27 cellular contexts compared by ENCODE assay signal in genomic region chr19:19533826-19534225, GRCh38. TPM values are rescaled to one million over a fixed set of nuclear protein-coding genes. Genes with fewer than 3 reads are reported as not detected.
DNase-seq lines count a peak whose midpoint lies in the region; ATAC-seq and TF ChIP-seq lines count a peak whose summit lies in the region.
"Had no signal": no experiment of that assay in that cellular context is flagged by ENCODE, and none has a peak within 500 bp of the region (broad histone marks: within the 10 kb centered on the region; RNA-seq: fewer than 3 reads in every experiment).

No MANE protein-coding gene starts in this region.

- POLR2A ChIA-PET in activated CD4-positive, alpha-beta T cell treated with anti-CD3 and anti-CD28 coated beads, Interleukin-2, amount 10 ng/mL, durations not matched to agents 7 days and 5 days (lab: Charles Lee) = no interaction called here
- POLR2A ChIA-PET in HCT116 (lab: Charles Lee) = no interaction called here

- H3K27me3 Mint-ChIP-seq in activated CD4-positive, alpha-beta T cell treated with anti-CD3 and anti-CD28 coated beads, Interleukin-2, amount 10 ng/mL, durations not matched to agents 7 days and 5 days = peaks cover 12% of the 10 kb centered on the region
- H3K27me3 Mint-ChIP-seq in activated T-helper 17 cell treated with anti-CD3 and anti-CD28 coated beads, Interleukin-2, amount 50 U/mL, for 72 hours = peaks cover 3% of the 10 kb centered on the region
- peaks cover 3 to 12% (median 10%) of the 10 kb centered on the region in 3 donors for H3K27me3 Mint-ChIP-seq in immature natural killer cell (ENCODE audit: low read depth in 3 of 3)

- peaks cover 1 to 7% of the 10 kb centered on the region in 2 experiments; a peak in 2 of 4 replicates for H3K4me1 ChIP-seq in HCT116 (ENCODE audit: control insufficient read depth in 1 of 2, insufficient read depth in 2 of 2, low read length in 2 of 2)

- H3K79me2 ChIP-seq in HCT116 (ENCODE audit: insufficient read depth, low read length) = no peaks in the 10 kb centered on the region

- no peaks in the 10 kb centered on the region for H3K27me3 ChIP-seq in HCT116 (ENCODE audit: insufficient read depth, low read length)
- H3K27me3 ChIP-seq: ovary had no signal

- H3K9me3 ChIP-seq in HCT116 (ENCODE audit: control insufficient read depth in 1 of 2, insufficient read depth in 1 of 2, low read depth in 1 of 2, low read length in 2 of 2) = no peaks in the 10 kb centered on the region
- H3K9me3 ChIP-seq: ovary, sigmoid colon, upper lobe of right lung had no signal

- no peak overlapping the region for H3K9ac ChIP-seq in HCT116 (ENCODE audit: low read length)

- H3K27ac ChIP-seq in HCT116 (ENCODE audit: low read depth, low read length) = no peak overlapping the region
- H3K27ac ChIP-seq: ovary, sigmoid colon, upper lobe of right lung had no signal

- TF ChIP-seq POLR2A in HCT116 (IDR thresholded peaks at IDR 0.05; ENCODE audit: borderline replicate concordance, extremely low read depth, insufficient read depth, insufficient read length) = no peak

- no peaks in the 10 kb centered on the region for H4K20me1 ChIP-seq in HCT116 (ENCODE audit: insufficient read depth)

- BruUV-seq in HCT116 (replicated peaks; lab: Mats Ljungman, UMichigan) = TSS peak; percentile 17

- H3K9me3 Mint-ChIP-seq in activated CD4-positive, alpha-beta T cell treated with anti-CD3 and anti-CD28 coated beads, Interleukin-2, amount 10 ng/mL, durations not matched to agents 7 days and 5 days = no peaks in the 10 kb centered on the region
- no peaks in the 10 kb centered on the region for H3K9me3 Mint-ChIP-seq in activated T-helper 17 cell treated with anti-CD3 and anti-CD28 coated beads, Interleukin-2, amount 50 U/mL, for 72 hours
- peaks cover 0 to 2% (median 0%) of the 10 kb centered on the region in 6 donors for H3K9me3 Mint-ChIP-seq in immature natural killer cell
- H3K9me3 Mint-ChIP-seq: activated CD8-positive, alpha-beta T cell treated with anti-CD3 and anti-CD28 coated beads for 36 hours had no signal

- intact Hi-C loops in HCT116 (cut with micrococcal nuclease) = no loop called here

- no peak for DNase-seq in activated CD4-positive, alpha-beta T cell treated with anti-CD3 and anti-CD28 coated beads, Interleukin-2, amount 10 ng/mL, durations not matched to agents 7 days and 5 days
- DNase-seq in activated CD4-positive, alpha-beta T cell treated with anti-CD3 and anti-CD28 coated beads, Interleukin-2, amount 50 U/mL, for 4 hours = no peak
- no peak for DNase-seq in HCT116 (ENCODE audit: low read depth, low spot score)
- DNase-seq in retina = peak; percentile 28
- no peak for DNase-seq in pons (ENCODE audit: low spot score)
- DNase-seq in immature natural killer cell = no peak
- DNase-seq: activated CD8-positive, alpha-beta T cell treated with anti-CD3 and anti-CD28 coated beads for 36 hours; activated naive CD4-positive, alpha-beta T cell; activated T-cell treated with anti-CD3 and anti-CD28 coated beads for 4 hours; amygdala; dermis blood vessel endothelial cell; DMS53; HCEC 1CT; KBM-7; left colon; mesenchymal stem cell; MV-4-11; naive B cell; NCI-H1694; NCI-H345; ovary; sigmoid colon; T1000; upper lobe of right lung had no signal

- no peak overlapping the region for H3K4me3 ChIP-seq in HCT116 (replicated peaks in 1 of 2; ENCODE audit: low read depth in 1 of 2, low read length in 2 of 2)
- H3K4me3 ChIP-seq: ovary, sigmoid colon, upper lobe of right lung had no signal

- CTCF ChIA-PET in activated CD4-positive, alpha-beta T cell treated with anti-CD3 and anti-CD28 coated beads, Interleukin-2, amount 10 ng/mL, durations not matched to agents 7 days and 5 days (lab: Charles Lee) = interaction anchor here (2.7 to 3.1 kb wide), 2 partner anchors 21 to 127 kb away, joined by 9 to 19 read pairs; no protein-coding TSS in a partner anchor
- CTCF ChIA-PET in HCT116 (lab: Charles Lee) = interaction anchor here (4.8 kb wide), 1 partner anchor 110 kb away, joined by 21 read pairs; the partner anchor contains the start of gene GMIP

- peaks cover 24% of the 10 kb centered on the region for H3K4me1 Mint-ChIP-seq in activated CD4-positive, alpha-beta T cell treated with anti-CD3 and anti-CD28 coated beads, Interleukin-2, amount 10 ng/mL, durations not matched to agents 7 days and 5 days
- H3K4me1 Mint-ChIP-seq in activated T-helper 17 cell treated with anti-CD3 and anti-CD28 coated beads, Interleukin-2, amount 50 U/mL, for 72 hours = peaks cover 11% of the 10 kb centered on the region
- H3K4me1 Mint-ChIP-seq in immature natural killer cell = peaks cover 12 to 15% of the 10 kb centered on the region in 2 donors

- H3K36me3 ChIP-seq in HCT116 (ENCODE audit: control insufficient read depth in 1 of 2, insufficient read depth in 2 of 2, low read length in 2 of 2) = no peaks in the 10 kb centered on the region; a peak in 1 of 4 replicates
- H3K36me3 ChIP-seq: ovary, sigmoid colon, upper lobe of right lung had no signal

- TF ChIP-seq RAD21 in HCT116 (IDR thresholded peaks at IDR 0.05; ENCODE audit: low read depth) = no peak

- RAD21 ChIA-PET in HCT116 (lab: Charles Lee; ENCODE audit: low non-redundant PET in 1 of 2, low total read pairs in 2 of 2, uncharacterized antibody in 2 of 2, unreplicated experiment in 2 of 2) = no interaction called here

- no peak for ATAC-seq in HCT116
- ATAC-seq in activated T-helper 17 cell treated with anti-CD3 and anti-CD28 coated beads, Interleukin-2, amount 50 U/mL, for 72 hours (replicated peaks) = no peak
- ATAC-seq in GM21576 (IDR thresholded peaks at IDR 0.05; ENCODE audit: unreplicated experiment) = no peak
- ATAC-seq: activated CD8-positive, alpha-beta T cell treated with anti-CD3 and anti-CD28 coated beads for 36 hours; left colon; SK-N-SH treated with all-trans-retinoic acid at 6 μM for 48 hours; upper lobe of right lung had no signal

- TF ChIP-seq CTCF in HCT116 (IDR thresholded peaks at IDR 0.05 in 2 of 3, conservative IDR thresholded peaks at IDR 0.05 in 1 of 3; ENCODE audit: borderline replicate concordance in 1 of 3, insufficient read depth in 1 of 3, low read depth in 2 of 3, low read length in 2 of 3) = no peak

- peak overlapping the region; percentile 20 for H3K27ac Mint-ChIP-seq in activated CD4-positive, alpha-beta T cell treated with anti-CD3 and anti-CD28 coated beads, Interleukin-2, amount 10 ng/mL, durations not matched to agents 7 days and 5 days
- peak overlapping the region; percentile 49 for H3K27ac Mint-ChIP-seq in activated T-helper 17 cell treated with anti-CD3 and anti-CD28 coated beads, Interleukin-2, amount 50 U/mL, for 72 hours
- peak overlapping the region in 1 of 6 donors; percentile 4 for H3K27ac Mint-ChIP-seq in immature natural killer cell
- H3K27ac Mint-ChIP-seq: activated CD8-positive, alpha-beta T cell treated with anti-CD3 and anti-CD28 coated beads for 36 hours had no signal

- H3K4me2 ChIP-seq in HCT116 (ENCODE audit: low read length) = no peak overlapping the region

- no peak overlapping the region for H2AFZ ChIP-seq in HCT116 (ENCODE audit: low read depth, low read length, poor library complexity, severe bottlenecking)

- no peak overlapping the region for H3K4me3 Mint-ChIP-seq in activated CD4-positive, alpha-beta T cell treated with anti-CD3 and anti-CD28 coated beads, Interleukin-2, amount 10 ng/mL, durations not matched to agents 7 days and 5 days
- no peak overlapping the region for H3K4me3 Mint-ChIP-seq in activated T-helper 17 cell treated with anti-CD3 and anti-CD28 coated beads, Interleukin-2, amount 50 U/mL, for 72 hours
- H3K4me3 Mint-ChIP-seq in immature natural killer cell = no peak overlapping the region
- H3K4me3 Mint-ChIP-seq: activated CD8-positive, alpha-beta T cell treated with anti-CD3 and anti-CD28 coated beads for 36 hours had no signal

- H3K36me3 Mint-ChIP-seq in activated CD4-positive, alpha-beta T cell treated with anti-CD3 and anti-CD28 coated beads, Interleukin-2, amount 10 ng/mL, durations not matched to agents 7 days and 5 days (ENCODE audit: low read depth) = peaks cover 9% of the 10 kb centered on the region
- peaks cover 5% of the 10 kb centered on the region for H3K36me3 Mint-ChIP-seq in activated T-helper 17 cell treated with anti-CD3 and anti-CD28 coated beads, Interleukin-2, amount 50 U/mL, for 72 hours (ENCODE audit: low read depth)
- H3K36me3 Mint-ChIP-seq in immature natural killer cell = peaks cover 0 to 3% (median 0%) of the 10 kb centered on the region in 3 donors

- no peaks in the 10 kb centered on the region for H3K9me2 ChIP-seq in HCT116 (ENCODE audit: insufficient read depth)

TF ChIP-seq in HCT116, 20 proteins besides CTCF, POLR2A, EP300 and RAD21 (continues in another document):
- no peak for TF ChIP-seq EZH2 (IDR thresholded peaks at IDR 0.05)

RNA-seq across cellular contexts. Expression of gene CILP2, which starts 4.2 kb away (rescaled TPM):
- under 1 TPM in 1 of 2 experiments, not detected in 1; 0.25 TPM for total RNA-seq in activated CD4-positive, alpha-beta T cell treated with anti-CD3 and anti-CD28 coated beads, Interleukin-2, amount 10 ng/mL, durations not matched to agents 7 days and 5 days
- total RNA-seq in HCT116 (2021; ENCODE audit: unreplicated experiment) = 13.1 TPM
- 9.3 and 10.3 TPM in 2 replicates for polyA plus RNA-seq in HCT116 (2012)
- total RNA-seq in activated T-helper 17 cell treated with anti-CD3 and anti-CD28 coated beads, Interleukin-2, amount 50 U/mL, for 72 hours = under 1 TPM; 0.26 to 0.97 TPM
- polyA plus RNA-seq in immature natural killer cell = not detected

RNA-seq across cellular contexts. Expression of gene YJEFN3, which starts 5.1 kb away (rescaled TPM):
- total RNA-seq in activated CD4-positive, alpha-beta T cell treated with anti-CD3 and anti-CD28 coated beads, Interleukin-2, amount 10 ng/mL, durations not matched to agents 7 days and 5 days = 10 to 100 TPM; 12.8 to 13.2 TPM
- 25.3 TPM for total RNA-seq in HCT116 (2021; ENCODE audit: unreplicated experiment)
- polyA plus RNA-seq in HCT116 (2012) = 10.1 and 11.7 TPM in 2 replicates
- total RNA-seq in activated T-helper 17 cell treated with anti-CD3 and anti-CD28 coated beads, Interleukin-2, amount 50 U/mL, for 72 hours = 10 to 100 TPM in 1 of 2 donors, 1 to 10 TPM in 1; 6.7 to 10.3 TPM
- under 1 TPM in 1 of 3 donors, not detected in 2; 0.21 TPM for polyA plus RNA-seq in immature natural killer cell

RNA-seq across cellular contexts. Expression of gene NDUFA13, which starts 17.8 kb away (rescaled TPM):
- 100 to 1,000 TPM; 314 to 363 TPM for total RNA-seq in activated CD4-positive, alpha-beta T cell treated with anti-CD3 and anti-CD28 coated beads, Interleukin-2, amount 10 ng/mL, durations not matched to agents 7 days and 5 days
- 339 TPM for total RNA-seq in HCT116 (2021; ENCODE audit: unreplicated experiment)
- 415 and 570 TPM in 2 replicates for polyA plus RNA-seq in HCT116 (2012)
- 100 to 1,000 TPM; 276 to 397 TPM for total RNA-seq in activated T-helper 17 cell treated with anti-CD3 and anti-CD28 coated beads, Interleukin-2, amount 50 U/mL, for 72 hours
- 100 to 1,000 TPM; 242 to 566 (median 301) TPM for polyA plus RNA-seq in immature natural killer cell

RNA-seq across cellular contexts. Expression of gene TSSK6, which starts 18.5 kb away (rescaled TPM):
- 1 to 10 TPM; 3.7 to 4.4 TPM for total RNA-seq in activated CD4-positive, alpha-beta T cell treated with anti-CD3 and anti-CD28 coated beads, Interleukin-2, amount 10 ng/mL, durations not matched to agents 7 days and 5 days
- 4.1 TPM for total RNA-seq in HCT116 (2021; ENCODE audit: unreplicated experiment)
- polyA plus RNA-seq in HCT116 (2012) = 2.7 and 4.1 TPM in 2 replicates
- 1 to 10 TPM; 4.1 to 4.5 TPM for total RNA-seq in activated T-helper 17 cell treated with anti-CD3 and anti-CD28 coated beads, Interleukin-2, amount 50 U/mL, for 72 hours
- polyA plus RNA-seq in immature natural killer cell = under 1 TPM in 2 of 3 donors, not detected in 1; 0.66 to 0.96 TPM
